ENCODE assay signal across 1 cellular context in the genomic region with DNA sequence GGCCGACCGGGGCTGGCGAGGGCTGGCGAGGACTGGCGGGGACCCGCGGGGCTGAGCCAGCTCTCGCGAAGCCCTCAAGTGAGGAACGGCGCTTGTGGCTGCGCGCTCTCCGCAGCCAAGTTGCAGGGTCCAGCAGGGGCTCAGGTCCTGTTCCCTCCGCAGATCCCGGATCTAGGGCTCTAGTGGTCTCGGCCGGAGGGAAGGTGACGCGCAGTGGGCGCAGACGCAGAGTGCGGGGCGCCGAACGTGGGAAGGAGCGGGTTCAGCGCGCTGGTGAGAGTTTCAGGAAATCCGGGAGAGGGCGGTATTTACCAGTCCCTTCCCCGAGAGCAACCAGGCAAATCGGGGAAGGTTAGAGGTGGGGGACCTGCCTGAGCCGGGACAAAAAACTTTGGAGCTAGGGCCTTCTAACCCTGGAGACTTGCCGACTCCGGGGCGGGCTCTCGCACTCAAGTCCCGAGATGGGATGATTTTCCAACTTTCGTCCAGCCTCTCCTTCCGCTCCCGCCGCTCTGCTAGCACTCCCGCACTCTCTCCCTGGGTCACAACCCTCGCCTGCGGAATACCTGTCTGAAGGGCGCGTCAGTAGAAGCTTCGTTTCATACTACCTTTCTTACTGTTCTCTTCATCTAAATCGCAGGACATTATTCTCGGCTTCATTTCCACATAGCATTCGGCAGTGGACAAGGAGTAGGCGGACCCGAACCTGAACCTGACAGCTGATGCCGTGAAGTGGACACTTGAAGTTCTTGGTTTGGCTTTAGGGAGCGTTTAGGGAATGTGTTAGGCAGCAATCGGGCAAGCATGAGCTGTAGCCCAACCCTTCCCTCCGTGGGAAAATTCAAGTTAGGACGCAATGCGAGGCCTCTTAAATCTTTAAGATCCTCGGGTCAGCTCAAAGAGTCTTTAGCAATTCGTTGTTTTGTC.
TF ChIP-seq lines count a peak whose summit lies in the region.

No MANE protein-coding gene starts in this region.

TF ChIP-seq in HepG2, 621 proteins besides CTCF, POLR2A, EP300 and RAD21 (continued from another document and continues in another):
- TF ChIP-seq, protein P1, sequence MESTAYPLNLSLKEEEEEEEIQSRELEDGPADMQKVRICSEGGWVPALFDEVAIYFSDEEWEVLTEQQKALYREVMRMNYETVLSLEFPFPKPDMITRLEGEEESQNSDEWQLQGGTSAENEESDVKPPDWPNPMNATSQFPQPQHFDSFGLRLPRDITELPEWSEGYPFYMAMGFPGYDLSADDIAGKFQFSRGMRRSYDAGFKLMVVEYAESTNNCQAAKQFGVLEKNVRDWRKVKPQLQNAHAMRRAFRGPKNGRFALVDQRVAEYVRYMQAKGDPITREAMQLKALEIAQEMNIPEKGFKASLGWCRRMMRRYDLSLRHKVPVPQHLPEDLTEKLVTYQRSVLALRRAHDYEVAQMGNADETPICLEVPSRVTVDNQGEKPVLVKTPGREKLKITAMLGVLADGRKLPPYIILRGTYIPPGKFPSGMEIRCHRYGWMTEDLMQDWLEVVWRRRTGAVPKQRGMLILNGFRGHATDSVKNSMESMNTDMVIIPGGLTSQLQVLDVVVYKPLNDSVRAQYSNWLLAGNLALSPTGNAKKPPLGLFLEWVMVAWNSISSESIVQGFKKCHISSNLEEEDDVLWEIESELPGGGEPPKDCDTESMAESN (CRISPR knock-in tag; conservative IDR thresholded peaks at IDR 0.05), result peak; percentile 82; the same call in 1 of the 2 replicates
- no peak for TF ChIP-seq ZNF83 (CRISPR knock-in tag; IDR thresholded peaks at IDR 0.05; ENCODE audit: borderline replicate concordance)
- TF ChIP-seq CBX2 (IDR thresholded peaks at IDR 0.05; ENCODE audit: low read depth, low read length), result no peak
- TF ChIP-seq CBX2 (CRISPR knock-in tag; IDR thresholded peaks at IDR 0.05; ENCODE audit: low read depth), result no peak
- TF ChIP-seq BCL6 (CRISPR knock-in tag; IDR thresholded peaks at IDR 0.05), result peak; percentile 47; the same call in 1 of the 2 replicates
- TF ChIP-seq HDAC1 (CRISPR knock-in tag; IDR thresholded peaks at IDR 0.05), result no peak
- TF ChIP-seq, protein P2, sequence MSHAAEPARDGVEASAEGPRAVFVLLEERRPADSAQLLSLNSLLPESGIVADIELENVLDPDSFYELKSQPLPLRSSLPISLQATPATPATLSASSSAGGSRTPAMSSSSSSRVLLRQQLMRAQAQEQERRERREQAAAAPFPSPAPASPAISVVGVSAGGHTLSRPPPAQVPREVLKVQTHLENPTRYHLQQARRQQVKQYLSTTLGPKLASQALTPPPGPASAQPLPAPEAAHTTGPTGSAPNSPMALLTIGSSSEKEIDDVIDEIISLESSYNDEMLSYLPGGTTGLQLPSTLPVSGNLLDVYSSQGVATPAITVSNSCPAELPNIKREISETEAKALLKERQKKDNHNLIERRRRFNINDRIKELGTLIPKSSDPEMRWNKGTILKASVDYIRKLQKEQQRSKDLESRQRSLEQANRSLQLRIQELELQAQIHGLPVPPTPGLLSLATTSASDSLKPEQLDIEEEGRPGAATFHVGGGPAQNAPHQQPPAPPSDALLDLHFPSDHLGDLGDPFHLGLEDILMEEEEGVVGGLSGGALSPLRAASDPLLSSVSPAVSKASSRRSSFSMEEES (CRISPR knock-in tag; IDR thresholded peaks at IDR 0.05), result no peak
- no peak for TF ChIP-seq ZNF12 (CRISPR knock-in tag; IDR thresholded peaks at IDR 0.05)
- TF ChIP-seq, protein P3, sequence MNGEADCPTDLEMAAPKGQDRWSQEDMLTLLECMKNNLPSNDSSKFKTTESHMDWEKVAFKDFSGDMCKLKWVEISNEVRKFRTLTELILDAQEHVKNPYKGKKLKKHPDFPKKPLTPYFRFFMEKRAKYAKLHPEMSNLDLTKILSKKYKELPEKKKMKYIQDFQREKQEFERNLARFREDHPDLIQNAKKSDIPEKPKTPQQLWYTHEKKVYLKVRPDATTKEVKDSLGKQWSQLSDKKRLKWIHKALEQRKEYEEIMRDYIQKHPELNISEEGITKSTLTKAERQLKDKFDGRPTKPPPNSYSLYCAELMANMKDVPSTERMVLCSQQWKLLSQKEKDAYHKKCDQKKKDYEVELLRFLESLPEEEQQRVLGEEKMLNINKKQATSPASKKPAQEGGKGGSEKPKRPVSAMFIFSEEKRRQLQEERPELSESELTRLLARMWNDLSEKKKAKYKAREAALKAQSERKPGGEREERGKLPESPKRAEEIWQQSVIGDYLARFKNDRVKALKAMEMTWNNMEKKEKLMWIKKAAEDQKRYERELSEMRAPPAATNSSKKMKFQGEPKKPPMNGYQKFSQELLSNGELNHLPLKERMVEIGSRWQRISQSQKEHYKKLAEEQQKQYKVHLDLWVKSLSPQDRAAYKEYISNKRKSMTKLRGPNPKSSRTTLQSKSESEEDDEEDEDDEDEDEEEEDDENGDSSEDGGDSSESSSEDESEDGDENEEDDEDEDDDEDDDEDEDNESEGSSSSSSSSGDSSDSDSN (CRISPR knock-in tag; IDR thresholded peaks at IDR 0.05), result no peak
- no peak for TF ChIP-seq RFX5 (IDR thresholded peaks at IDR 0.05; ENCODE audit: low read depth, low read length)
- TF ChIP-seq CEBPB (IDR thresholded peaks at IDR 0.05; ENCODE audit: borderline replicate concordance, low read depth, low read length), result no peak
- no peak for TF ChIP-seq KLF15 (CRISPR knock-in tag; IDR thresholded peaks at IDR 0.05; ENCODE audit: borderline replicate concordance)
- no peak for TF ChIP-seq ZNF577 (CRISPR knock-in tag; IDR thresholded peaks at IDR 0.05; ENCODE audit: borderline replicate concordance, low read depth)
- TF ChIP-seq PPARG (CRISPR knock-in tag; conservative IDR thresholded peaks at IDR 0.05), result no peak
- TF ChIP-seq NFE2L1 (CRISPR knock-in tag; IDR thresholded peaks at IDR 0.05; ENCODE audit: borderline replicate concordance), result no peak
- no peak for TF ChIP-seq ZNF644 (CRISPR knock-in tag; IDR thresholded peaks at IDR 0.05; ENCODE audit: low read depth)
- 0 out of 2 replicates have a peak, but pooled peaks have one; percentile 54 for TF ChIP-seq MEF2D (CRISPR knock-in tag; IDR thresholded peaks at IDR 0.05)
- peak; percentile 79; the same call in 1 of the 2 replicates for TF ChIP-seq ZNF776 (CRISPR knock-in tag; IDR thresholded peaks at IDR 0.05)
- TF ChIP-seq ISL2 (CRISPR knock-in tag; IDR thresholded peaks at IDR 0.05), result no peak
- TF ChIP-seq, protein P4, sequence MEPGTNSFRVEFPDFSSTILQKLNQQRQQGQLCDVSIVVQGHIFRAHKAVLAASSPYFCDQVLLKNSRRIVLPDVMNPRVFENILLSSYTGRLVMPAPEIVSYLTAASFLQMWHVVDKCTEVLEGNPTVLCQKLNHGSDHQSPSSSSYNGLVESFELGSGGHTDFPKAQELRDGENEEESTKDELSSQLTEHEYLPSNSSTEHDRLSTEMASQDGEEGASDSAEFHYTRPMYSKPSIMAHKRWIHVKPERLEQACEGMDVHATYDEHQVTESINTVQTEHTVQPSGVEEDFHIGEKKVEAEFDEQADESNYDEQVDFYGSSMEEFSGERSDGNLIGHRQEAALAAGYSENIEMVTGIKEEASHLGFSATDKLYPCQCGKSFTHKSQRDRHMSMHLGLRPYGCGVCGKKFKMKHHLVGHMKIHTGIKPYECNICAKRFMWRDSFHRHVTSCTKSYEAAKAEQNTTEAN (CRISPR knock-in tag; conservative IDR thresholded peaks at IDR 0.05), result no peak
- TF ChIP-seq ZNF777 (CRISPR knock-in tag; IDR thresholded peaks at IDR 0.05), result peak; percentile 49
- TF ChIP-seq, protein P5, sequence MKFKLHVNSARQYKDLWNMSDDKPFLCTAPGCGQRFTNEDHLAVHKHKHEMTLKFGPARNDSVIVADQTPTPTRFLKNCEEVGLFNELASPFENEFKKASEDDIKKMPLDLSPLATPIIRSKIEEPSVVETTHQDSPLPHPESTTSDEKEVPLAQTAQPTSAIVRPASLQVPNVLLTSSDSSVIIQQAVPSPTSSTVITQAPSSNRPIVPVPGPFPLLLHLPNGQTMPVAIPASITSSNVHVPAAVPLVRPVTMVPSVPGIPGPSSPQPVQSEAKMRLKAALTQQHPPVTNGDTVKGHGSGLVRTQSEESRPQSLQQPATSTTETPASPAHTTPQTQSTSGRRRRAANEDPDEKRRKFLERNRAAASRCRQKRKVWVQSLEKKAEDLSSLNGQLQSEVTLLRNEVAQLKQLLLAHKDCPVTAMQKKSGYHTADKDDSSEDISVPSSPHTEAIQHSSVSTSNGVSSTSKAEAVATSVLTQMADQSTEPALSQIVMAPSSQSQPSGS (CRISPR knock-in tag; IDR thresholded peaks at IDR 0.05), result 0 out of 2 replicates have a peak, but pooled peaks have one; percentile 32
- no peak for TF ChIP-seq ZNF230 (CRISPR knock-in tag; IDR thresholded peaks at IDR 0.05)
- no peak for TF ChIP-seq ZNF792 (CRISPR knock-in tag; IDR thresholded peaks at IDR 0.05)
- TF ChIP-seq, protein P6, sequence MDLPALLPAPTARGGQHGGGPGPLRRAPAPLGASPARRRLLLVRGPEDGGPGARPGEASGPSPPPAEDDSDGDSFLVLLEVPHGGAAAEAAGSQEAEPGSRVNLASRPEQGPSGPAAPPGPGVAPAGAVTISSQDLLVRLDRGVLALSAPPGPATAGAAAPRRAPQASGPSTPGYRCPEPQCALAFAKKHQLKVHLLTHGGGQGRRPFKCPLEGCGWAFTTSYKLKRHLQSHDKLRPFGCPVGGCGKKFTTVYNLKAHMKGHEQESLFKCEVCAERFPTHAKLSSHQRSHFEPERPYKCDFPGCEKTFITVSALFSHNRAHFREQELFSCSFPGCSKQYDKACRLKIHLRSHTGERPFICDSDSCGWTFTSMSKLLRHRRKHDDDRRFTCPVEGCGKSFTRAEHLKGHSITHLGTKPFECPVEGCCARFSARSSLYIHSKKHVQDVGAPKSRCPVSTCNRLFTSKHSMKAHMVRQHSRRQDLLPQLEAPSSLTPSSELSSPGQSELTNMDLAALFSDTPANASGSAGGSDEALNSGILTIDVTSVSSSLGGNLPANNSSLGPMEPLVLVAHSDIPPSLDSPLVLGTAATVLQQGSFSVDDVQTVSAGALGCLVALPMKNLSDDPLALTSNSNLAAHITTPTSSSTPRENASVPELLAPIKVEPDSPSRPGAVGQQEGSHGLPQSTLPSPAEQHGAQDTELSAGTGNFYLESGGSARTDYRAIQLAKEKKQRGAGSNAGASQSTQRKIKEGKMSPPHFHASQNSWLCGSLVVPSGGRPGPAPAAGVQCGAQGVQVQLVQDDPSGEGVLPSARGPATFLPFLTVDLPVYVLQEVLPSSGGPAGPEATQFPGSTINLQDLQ (CRISPR knock-in tag; IDR thresholded peaks at IDR 0.05), result peak; percentile 50
- TF ChIP-seq ZNF768 (CRISPR knock-in tag; IDR thresholded peaks at IDR 0.05), result peak; percentile 32
- no peak for TF ChIP-seq CREB1 (IDR thresholded peaks at IDR 0.05)
- TF ChIP-seq CREB1 (CRISPR knock-in tag; IDR thresholded peaks at IDR 0.05), result no peak
- TF ChIP-seq, protein P7, sequence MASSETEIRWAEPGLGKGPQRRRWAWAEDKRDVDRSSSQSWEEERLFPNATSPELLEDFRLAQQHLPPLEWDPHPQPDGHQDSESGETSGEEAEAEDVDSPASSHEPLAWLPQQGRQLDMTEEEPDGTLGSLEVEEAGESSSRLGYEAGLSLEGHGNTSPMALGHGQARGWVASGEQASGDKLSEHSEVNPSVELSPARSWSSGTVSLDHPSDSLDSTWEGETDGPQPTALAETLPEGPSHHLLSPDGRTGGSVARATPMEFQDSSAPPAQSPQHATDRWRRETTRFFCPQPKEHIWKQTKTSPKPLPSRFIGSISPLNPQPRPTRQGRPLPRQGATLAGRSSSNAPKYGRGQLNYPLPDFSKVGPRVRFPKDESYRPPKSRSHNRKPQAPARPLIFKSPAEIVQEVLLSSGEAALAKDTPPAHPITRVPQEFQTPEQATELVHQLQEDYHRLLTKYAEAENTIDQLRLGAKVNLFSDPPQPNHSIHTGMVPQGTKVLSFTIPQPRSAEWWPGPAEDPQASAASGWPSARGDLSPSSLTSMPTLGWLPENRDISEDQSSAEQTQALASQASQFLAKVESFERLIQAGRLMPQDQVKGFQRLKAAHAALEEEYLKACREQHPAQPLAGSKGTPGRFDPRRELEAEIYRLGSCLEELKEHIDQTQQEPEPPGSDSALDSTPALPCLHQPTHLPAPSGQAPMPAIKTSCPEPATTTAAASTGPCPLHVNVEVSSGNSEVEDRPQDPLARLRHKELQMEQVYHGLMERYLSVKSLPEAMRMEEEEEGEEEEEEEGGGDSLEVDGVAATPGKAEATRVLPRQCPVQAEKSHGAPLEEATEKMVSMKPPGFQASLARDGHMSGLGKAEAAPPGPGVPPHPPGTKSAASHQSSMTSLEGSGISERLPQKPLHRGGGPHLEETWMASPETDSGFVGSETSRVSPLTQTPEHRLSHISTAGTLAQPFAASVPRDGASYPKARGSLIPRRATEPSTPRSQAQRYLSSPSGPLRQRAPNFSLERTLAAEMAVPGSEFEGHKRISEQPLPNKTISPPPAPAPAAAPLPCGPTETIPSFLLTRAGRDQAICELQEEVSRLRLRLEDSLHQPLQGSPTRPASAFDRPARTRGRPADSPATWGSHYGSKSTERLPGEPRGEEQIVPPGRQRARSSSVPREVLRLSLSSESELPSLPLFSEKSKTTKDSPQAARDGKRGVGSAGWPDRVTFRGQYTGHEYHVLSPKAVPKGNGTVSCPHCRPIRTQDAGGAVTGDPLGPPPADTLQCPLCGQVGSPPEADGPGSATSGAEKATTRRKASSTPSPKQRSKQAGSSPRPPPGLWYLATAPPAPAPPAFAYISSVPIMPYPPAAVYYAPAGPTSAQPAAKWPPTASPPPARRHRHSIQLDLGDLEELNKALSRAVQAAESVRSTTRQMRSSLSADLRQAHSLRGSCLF (CRISPR knock-in tag; IDR thresholded peaks at IDR 0.05; ENCODE audit: borderline replicate concordance), result no peak
- TF ChIP-seq MEIS2 (CRISPR knock-in tag; IDR thresholded peaks at IDR 0.05), result peak; percentile 29; the same call in 1 of the 2 replicates
- no peak for TF ChIP-seq SP140L (CRISPR knock-in tag; IDR thresholded peaks at IDR 0.05; ENCODE audit: borderline replicate concordance)
- no peak for TF ChIP-seq NCOR1 (IDR thresholded peaks at IDR 0.05; ENCODE audit: borderline replicate concordance, low read length)
- no peak for TF ChIP-seq MXI1 (IDR thresholded peaks at IDR 0.05; ENCODE audit: borderline replicate concordance, low read depth, low read length)
- TF ChIP-seq, protein P8, sequence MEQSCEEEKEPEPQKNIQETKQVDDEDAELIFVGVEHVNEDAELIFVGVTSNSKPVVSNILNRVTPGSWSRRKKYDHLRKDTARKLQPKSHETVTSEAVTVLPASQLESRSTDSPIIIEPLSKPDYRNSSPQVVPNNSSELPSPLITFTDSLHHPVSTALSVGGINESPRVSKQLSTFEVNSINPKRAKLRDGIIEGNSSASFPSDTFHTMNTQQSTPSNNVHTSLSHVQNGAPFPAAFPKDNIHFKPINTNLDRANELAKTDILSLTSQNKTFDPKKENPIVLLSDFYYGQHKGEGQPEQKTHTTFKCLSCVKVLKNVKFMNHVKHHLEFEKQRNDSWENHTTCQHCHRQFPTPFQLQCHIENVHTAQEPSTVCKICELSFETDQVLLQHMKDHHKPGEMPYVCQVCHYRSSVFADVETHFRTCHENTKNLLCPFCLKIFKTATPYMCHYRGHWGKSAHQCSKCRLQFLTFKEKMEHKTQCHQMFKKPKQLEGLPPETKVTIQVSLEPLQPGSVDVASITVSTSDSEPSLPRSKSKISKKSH (CRISPR knock-in tag; IDR thresholded peaks at IDR 0.05; ENCODE audit: borderline replicate concordance), result no peak
- TF ChIP-seq, protein P9, sequence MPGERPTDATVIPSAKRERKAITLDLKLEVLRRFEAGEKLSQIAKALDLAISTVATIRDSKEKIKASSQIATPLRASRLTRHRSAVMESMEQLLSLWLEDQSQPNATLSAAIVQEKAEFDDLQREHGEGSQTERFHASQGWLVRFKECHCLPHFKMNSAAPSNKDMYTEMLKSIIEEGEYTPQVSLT (CRISPR knock-in tag; IDR thresholded peaks at IDR 0.05; ENCODE audit: borderline replicate concordance, low read depth), result no peak
- TF ChIP-seq ELF3 (CRISPR knock-in tag; IDR thresholded peaks at IDR 0.05), result peak; percentile 39; the same call in 1 of the 2 replicates
- TF ChIP-seq, protein P10, sequence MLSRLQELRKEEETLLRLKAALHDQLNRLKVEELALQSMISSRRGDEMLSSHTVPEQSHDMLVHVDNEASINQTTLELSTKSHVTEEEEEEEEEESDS (CRISPR knock-in tag; IDR thresholded peaks at IDR 0.05; ENCODE audit: borderline replicate concordance), result no peak
- no peak for TF ChIP-seq ZNF24 (IDR thresholded peaks at IDR 0.05)
